In genomic region chr12:66497000-66497897, GRCh38 we compare ENCODE assay signal across 19 cellular contexts.
DNase-seq lines count a peak whose midpoint lies in the region; ATAC-seq and TF ChIP-seq lines count a peak whose summit lies in the region.
"Had no signal": no experiment of that assay in that cellular context is flagged by ENCODE, and none has a peak within 500 bp of the region (broad histone marks: within the 10 kb centered on the region; RNA-seq: fewer than 3 reads in every experiment).

No MANE protein-coding gene starts in this region.

- peaks cover 82% of the 10 kb centered on the region for H3K4me1 Mint-ChIP-seq in WTC11
- H3K4me1 Mint-ChIP-seq: B cell; CD4-positive, alpha-beta memory T cell had no signal

- CTCF ChIA-PET in WTC11 (lab: Charles Lee), result interaction anchor here (0.7 kb wide), 2 partner anchors 49 to 145 kb away, joined by 3 read pairs; no protein-coding TSS in a partner anchor

- H3K27ac ChIP-seq in HUES48 (ENCODE audit: low read depth, low read length) (peak overlapping the region; percentile 88), foreskin keratinocyte (no peak overlapping the region)
- H3K27ac ChIP-seq: SJSA1 had no signal

- peak overlapping the region; percentile 55 for H3K9ac ChIP-seq in HUES48 (ENCODE audit: low read depth, low read length)

- peak; percentile 80 for ATAC-seq in WTC11
- ATAC-seq in foreskin keratinocyte, result no peak
- ATAC-seq in HG03457 (IDR thresholded peaks at IDR 0.05; ENCODE audit: unreplicated experiment), result no peak
- ATAC-seq: PC-3 had no signal

- H3K4me3 Mint-ChIP-seq in WTC11, result peak overlapping the region; percentile 66; the same call in 1 of the 2 replicates
- H3K4me3 Mint-ChIP-seq: B cell; CD4-positive, alpha-beta memory T cell had no signal

- no peak overlapping the region for H3K4me3 ChIP-seq in HUES48 (ENCODE audit: low read depth, low read length)
- H3K4me3 ChIP-seq: SJSA1 had no signal

- TF ChIP-seq CTCF in WTC11 (IDR thresholded peaks at IDR 0.05), result no peak
- no peak for TF ChIP-seq CTCF in foreskin keratinocyte (conservative IDR thresholded peaks at IDR 0.05)

- POLR2A ChIA-PET in WTC11 (lab: Charles Lee), result interaction anchor here (0.7 kb wide), 1 partner anchor 48 kb away, joined by 3 read pairs; no protein-coding TSS in a partner anchor

- no peaks in the 10 kb centered on the region for H3K36me3 ChIP-seq in HUES48 (ENCODE audit: control insufficient read depth, insufficient read depth, low read length)
- H3K36me3 ChIP-seq: SJSA1 had no signal

- no peak for DNase-seq in WTC11 (ENCODE audit: low spot score)
- peak; percentile 9 to 18 for DNase-seq in foreskin keratinocyte
- DNase-seq in renal cortical epithelial cell (ENCODE audit: low read depth), result peak; percentile 76
- DNase-seq in NCI-H2196 (lab: John Stamatoyannopoulos, UW; ENCODE audit: unreplicated experiment), result no peak
- DNase-seq in CD1c-positive myeloid dendritic cell (ENCODE audit: extremely low spot score), result no peak
- DNase-seq: CD4-positive, alpha-beta memory T cell; DND-41; H7; KBM-7; NCI-H1048; NCI-H1694 treated with DMSO at 0.1 percent for 48 hours; NCI-H2171; NCI-H524 treated with DMSO at 0.1 percent for 48 hours; PC-3; SW 1271 had no signal

- H3K27me3 Mint-ChIP-seq in WTC11 (ENCODE audit: low read depth), result no peaks in the 10 kb centered on the region

- peak overlapping the region; percentile 99 for H3K27ac Mint-ChIP-seq in WTC11
- H3K27ac Mint-ChIP-seq: B cell; CD4-positive, alpha-beta memory T cell had no signal

- H3K9me3 Mint-ChIP-seq in WTC11, result no peaks in the 10 kb centered on the region
- H3K9me3 Mint-ChIP-seq: CD4-positive, alpha-beta memory T cell had no signal

- no peaks in the 10 kb centered on the region for H3K27me3 ChIP-seq in HUES48 (ENCODE audit: control insufficient read depth, insufficient read depth, low read length)
- H3K27me3 ChIP-seq in foreskin keratinocyte, result no peaks in the 10 kb centered on the region

- H3K36me3 Mint-ChIP-seq in WTC11, result no peaks in the 10 kb centered on the region
- H3K36me3 Mint-ChIP-seq: CD4-positive, alpha-beta memory T cell had no signal

- peaks cover 73% of the 10 kb centered on the region for H3K4me1 ChIP-seq in HUES48 (ENCODE audit: control insufficient read depth, insufficient read depth, low read length)
- peaks cover 8% of the 10 kb centered on the region for H3K4me1 ChIP-seq in foreskin keratinocyte
- H3K4me1 ChIP-seq: SJSA1 had no signal

- no peaks in the 10 kb centered on the region for H3K9me3 ChIP-seq in HUES48 (ENCODE audit: control insufficient read depth, insufficient read depth, low read length)
- H3K9me3 ChIP-seq: SJSA1 had no signal

TF ChIP-seq in WTC11, 78 proteins besides CTCF, POLR2A, EP300 and RAD21:
- TF ChIP-seq ZNF425 (CRISPR knock-in tag; conservative IDR thresholded peaks at IDR 0.05) (no peak), CDX4 (CRISPR knock-in tag; IDR thresholded peaks at IDR 0.05; ENCODE audit: borderline replicate concordance) (no peak), STAT6 (CRISPR knock-in tag; conservative IDR thresholded peaks at IDR 0.05; ENCODE audit: low read depth) (no peak), E2F4 (CRISPR knock-in tag; IDR thresholded peaks at IDR 0.05; ENCODE audit: borderline replicate concordance, low read depth) (no peak), MAX (CRISPR knock-in tag; IDR thresholded peaks at IDR 0.05) (peak; percentile 14; the same call in 1 of the 2 replicates), FOXP4 (CRISPR knock-in tag; IDR thresholded peaks at IDR 0.05) (peak; percentile 81; the same call in 1 of the 2 replicates), USF1 (CRISPR knock-in tag; IDR thresholded peaks at IDR 0.05) (no peak), ZBTB43 (CRISPR knock-in tag; IDR thresholded peaks at IDR 0.05) (no peak)
TF ChIP-seq in WTC11: peak in this region for 2.

Comparison
In these comparisons a context has a peak if more than half of its experiments do, and no peak if none do; other contexts are left out.
1. DNase-seq: peak in foreskin keratinocyte (2 of 2) and renal cortical epithelial cell (single experiment); none in WTC11 (single experiment), NCI-H2196 (single experiment) and CD1c-positive myeloid dendritic cell (single experiment).